ENCODE assay signal across 2 cellular contexts in the genomic region with DNA sequence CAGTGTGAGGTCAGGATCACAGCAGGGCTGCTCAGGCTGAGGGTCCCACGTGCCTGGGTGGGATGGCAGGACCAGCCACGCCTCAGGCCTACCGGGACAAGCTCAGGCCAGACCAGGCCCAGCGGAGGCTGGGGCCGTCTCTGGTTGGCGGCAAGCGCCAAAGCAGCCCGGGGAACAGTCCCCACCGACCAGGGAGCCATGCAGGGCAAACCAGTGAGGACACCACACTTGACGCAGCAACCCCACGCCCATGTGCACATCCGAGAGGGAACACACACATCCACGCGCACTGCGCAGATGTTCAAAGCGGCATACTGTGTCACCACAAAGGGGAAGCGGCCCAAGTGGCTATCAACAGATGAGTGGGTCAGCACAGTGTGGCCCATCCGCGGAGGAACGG.
TF ChIP-seq lines count a peak whose summit lies in the region.

No MANE protein-coding gene starts in this region.

TF ChIP-seq in HEK293, 187 proteins besides CTCF, POLR2A, EP300 and RAD21:
- TF ChIP-seq ZIC2 (tag by site-specific recombination; IDR thresholded peaks at IDR 0.05) (no peak), ZNF600 (tag by site-specific recombination; IDR thresholded peaks at IDR 0.05) (peak; percentile 10; the same call in 1 of the 2 replicates)

TF ChIP-seq in GM12878, 131 proteins besides CTCF, POLR2A, EP300 and RAD21:
- no peak for TF ChIP-seq ATF3 (IDR thresholded peaks at IDR 0.05; ENCODE audit: borderline replicate concordance, extremely low read depth, low read depth, low read length)
- no peak for TF ChIP-seq POLR2AphosphoS2 (IDR thresholded peaks at IDR 0.05; ENCODE audit: low read depth, low read length)
- TF ChIP-seq POU2F2 (IDR thresholded peaks at IDR 0.05; ENCODE audit: borderline replicate concordance, low read depth, low read length), result no peak
- TF ChIP-seq ZNF24 (IDR thresholded peaks at IDR 0.05), result no peak
